ENCODE assay signal across 21 cellular contexts in genomic region chr12:28378749-28379148, GRCh38.
A peak's percentile ranks its signal among the peaks of the same experiment; 100 is the strongest.
DNase-seq lines count a peak whose midpoint lies in the region; ATAC-seq and TF ChIP-seq lines count a peak whose summit lies in the region.
"Had no signal": no experiment of that assay in that cellular context is flagged by ENCODE, and none has a peak within 500 bp of the region (broad histone marks: within the 10 kb centered on the region; RNA-seq: fewer than 3 reads in every experiment).

No MANE protein-coding gene starts in this region.

- no peaks in the 10 kb centered on the region for H3K36me3 ChIP-seq in breast epithelium
- no peaks in the 10 kb centered on the region for H3K36me3 ChIP-seq in fibroblast of lung (ENCODE audit: control insufficient read depth, insufficient read depth, low read length)
- H3K36me3 ChIP-seq in PC-9 (ENCODE audit: low read depth), result 0 out of 2 replicates have a peak, but pooled peaks cover 4% of the 10 kb centered on the region
- H3K36me3 ChIP-seq: esophagus squamous epithelium had no signal

- no peak for TF ChIP-seq POLR2A in breast epithelium (IDR thresholded peaks at IDR 0.05)

- H4K20me1 ChIP-seq in fibroblast of lung (ENCODE audit: control insufficient read depth, extremely low read depth, insufficient read depth, low read length) (no peaks in the 10 kb centered on the region), PC-9 (ENCODE audit: insufficient read depth) (no peaks in the 10 kb centered on the region)

- H3K9me3 ChIP-seq in breast epithelium (no peaks in the 10 kb centered on the region), fibroblast of lung (ENCODE audit: control insufficient read depth, insufficient read depth, low read depth, low read length) (no peaks in the 10 kb centered on the region), PC-9 (ENCODE audit: insufficient read depth, low read depth) (no peaks in the 10 kb centered on the region)
- H3K9me3 ChIP-seq: esophagus squamous epithelium had no signal

- intact Hi-C loops in MCF 10A (cut with micrococcal nuclease) (no loop called here), breast epithelium (cut with DNase I; ENCODE audit: low total_unique reads) (no loop called here), PC-9 (cut with micrococcal nuclease; ENCODE audit: unreplicated experiment) (loop anchor here (10.0 kb wide), 1 partner anchor 886 kb away; no protein-coding TSS in a partner anchor)

- H3K4me3 Mint-ChIP-seq in MCF 10A (ENCODE audit: unreplicated experiment), result no peak overlapping the region
- H3K4me3 Mint-ChIP-seq: activated CD4-positive, alpha-beta T cell treated with anti-CD3 and anti-CD28 coated beads, Interleukin-2, amount 10 ng/mL, durations not matched to agents 7 days and 5 days; natural killer cell treated with Interleukin-12 subunit alpha and Interleukin-12 subunit beta and Interleukin-15 and Interleukin-18, amount 100 ng/mL, for 72 hours; type B pancreatic cell had no signal

- H3K9me3 Mint-ChIP-seq in MCF 10A (ENCODE audit: unreplicated experiment), result no peaks in the 10 kb centered on the region
- H3K9me3 Mint-ChIP-seq: activated CD4-positive, alpha-beta T cell treated with anti-CD3 and anti-CD28 coated beads, Interleukin-2, amount 10 ng/mL, durations not matched to agents 7 days and 5 days; natural killer cell treated with Interleukin-12 subunit alpha and Interleukin-12 subunit beta and Interleukin-15 and Interleukin-18, amount 100 ng/mL, for 72 hours; type B pancreatic cell had no signal

- H3K4me1 Mint-ChIP-seq in MCF 10A (ENCODE audit: insufficient read depth, unreplicated experiment), result no peaks in the 10 kb centered on the region
- H3K4me1 Mint-ChIP-seq: activated CD4-positive, alpha-beta T cell treated with anti-CD3 and anti-CD28 coated beads, Interleukin-2, amount 10 ng/mL, durations not matched to agents 7 days and 5 days had no signal

- DNase-seq in MCF 10A (ENCODE audit: unreplicated experiment) (peak; percentile 17), breast epithelium (ENCODE audit: low spot score in 2 of 2) (no peak), OCI-M1 (lab: John Stamatoyannopoulos, UW) (peak; percentile 19), fibroblast of lung (ENCODE audit: low read depth in 2 of 2) (peak; percentile 11 to 96), PC-9 (no peak), NCI-H748 treated with DMSO at 0.1 percent for 48 hours (lab: John Stamatoyannopoulos, UW) (no peak)
- DNase-seq: activated CD4-positive, alpha-beta T cell treated with anti-CD3 and anti-CD28 coated beads, Interleukin-2, amount 10 ng/mL, durations not matched to agents 7 days and 5 days; activated T-cell treated with anti-CD3 and anti-CD28 coated beads, Interleukin-2, amount 50 U/mL, for 48 hours; amniotic stem cell; dermis blood vessel endothelial cell; esophagus squamous epithelium; GDM1; NCI-H2029 treated with DMSO at 0.1 percent for 48 hours; NCI-H774; stimulated activated CD4-positive, alpha-beta T cell treated with anti-CD3 and anti-CD28 coated beads, Interleukin-2, amount 100 ng/mL, for 48 hours; T-helper 2 cell had no signal

- H3F3A ChIP-seq in PC-9 (ENCODE audit: insufficient read depth, low read depth), result no peaks in the 10 kb centered on the region

- H3K27ac ChIP-seq in breast epithelium (no peak overlapping the region), fibroblast of lung (ENCODE audit: insufficient read depth, low read length) (no peak overlapping the region), PC-9 (no peak overlapping the region)
- H3K27ac ChIP-seq: esophagus squamous epithelium had no signal

- H2AFZ ChIP-seq in fibroblast of lung (ENCODE audit: low read length) (no peak overlapping the region), PC-9 (no peak overlapping the region)

- H3K79me2 ChIP-seq in fibroblast of lung (ENCODE audit: control insufficient read depth, insufficient read depth, low read length), result no peaks in the 10 kb centered on the region
- no peaks in the 10 kb centered on the region for H3K79me2 ChIP-seq in PC-9 (ENCODE audit: low read depth)

- CTCF ChIA-PET in MCF 10A (lab: Yijun Ruan, JAX), result interaction anchor here (0.6 kb wide), 1 partner anchor 27 kb away, joined by 3 read pairs; no protein-coding TSS in a partner anchor
- CTCF ChIA-PET in PC-9 (lab: Charles Lee), result no interaction called here

- no peak for TF ChIP-seq CTCF in MCF 10A (IDR thresholded peaks at IDR 0.05; ENCODE audit: unreplicated experiment)
- TF ChIP-seq CTCF in breast epithelium (IDR thresholded peaks at IDR 0.05), result no peak
- TF ChIP-seq CTCF in fibroblast of lung (conservative IDR thresholded peaks at IDR 0.05 in 1 of 2, IDR thresholded peaks at IDR 0.05 in 1 of 2; ENCODE audit: low read depth in 1 of 2, low read length in 2 of 2), result no peak
- TF ChIP-seq CTCF in PC-9 (conservative IDR thresholded peaks at IDR 0.05), result no peak

- ATAC-seq in HG02885 (IDR thresholded peaks at IDR 0.05; ENCODE audit: poor library complexity, unreplicated experiment) (no peak), GM21526 (IDR thresholded peaks at IDR 0.05; ENCODE audit: low FRiP score, unreplicated experiment) (no peak)
- ATAC-seq: natural killer cell treated with Interleukin-12 subunit alpha and Interleukin-12 subunit beta and Interleukin-15 and Interleukin-18, amount 100 ng/mL, for 72 hours had no signal

- H3K9ac ChIP-seq in fibroblast of lung (ENCODE audit: insufficient read depth, low read length), result no peak overlapping the region

- H3K4me3 ChIP-seq in breast epithelium (no peak overlapping the region), fibroblast of lung (replicated peaks in 1 of 4; ENCODE audit: control extremely low read depth in 1 of 4, insufficient read depth in 1 of 4, low read depth in 3 of 4, low read length in 4 of 4) (no peak overlapping the region), PC-9 (no peak overlapping the region)
- H3K4me3 ChIP-seq: esophagus squamous epithelium, lung had no signal

- no TSS peak for BruUV-seq in MCF 10A (replicated peaks; lab: Mats Ljungman, UMichigan)
- no TSS peak for BruUV-seq in PC-9 (replicated peaks; lab: Mats Ljungman, UMichigan)

- H3K4me2 ChIP-seq in fibroblast of lung (ENCODE audit: extremely low read depth, insufficient read depth, low read length), result no peak overlapping the region
- H3K4me2 ChIP-seq in PC-9, result no peak overlapping the region

- H3K27me3 ChIP-seq in breast epithelium (no peaks in the 10 kb centered on the region), fibroblast of lung (ENCODE audit: control insufficient read depth, insufficient read depth, low read length) (no peaks in the 10 kb centered on the region), PC-9 (ENCODE audit: insufficient read depth, low read depth) (no peaks in the 10 kb centered on the region)
- H3K27me3 ChIP-seq: esophagus squamous epithelium had no signal

- POLR2A ChIA-PET in MCF 10A (lab: Yijun Ruan, JAX) (no interaction called here), PC-9 (lab: Charles Lee; ENCODE audit: unreplicated experiment) (no interaction called here)

- H3K4me1 ChIP-seq in breast epithelium (no peaks in the 10 kb centered on the region), fibroblast of lung (ENCODE audit: control insufficient read depth, extremely low read depth, insufficient read depth, low read length) (no peaks in the 10 kb centered on the region), PC-9 (replicated peaks; ENCODE audit: insufficient read depth) (no peaks in the 10 kb centered on the region)
- H3K4me1 ChIP-seq: esophagus squamous epithelium had no signal

- H3K36me3 Mint-ChIP-seq in MCF 10A (ENCODE audit: insufficient read depth, unreplicated experiment), result no peaks in the 10 kb centered on the region

- no peaks in the 10 kb centered on the region for H3K9me2 ChIP-seq in PC-9 (ENCODE audit: insufficient read depth)

- no peaks in the 10 kb centered on the region for H3K27me3 Mint-ChIP-seq in MCF 10A (ENCODE audit: insufficient read depth, unreplicated experiment)
- H3K27me3 Mint-ChIP-seq: activated CD4-positive, alpha-beta T cell treated with anti-CD3 and anti-CD28 coated beads, Interleukin-2, amount 10 ng/mL, durations not matched to agents 7 days and 5 days; natural killer cell treated with Interleukin-12 subunit alpha and Interleukin-12 subunit beta and Interleukin-15 and Interleukin-18, amount 100 ng/mL, for 72 hours; type B pancreatic cell had no signal

- H3K27ac Mint-ChIP-seq in MCF 10A (ENCODE audit: low read depth, unreplicated experiment), result no peak overlapping the region
- H3K27ac Mint-ChIP-seq: activated CD4-positive, alpha-beta T cell treated with anti-CD3 and anti-CD28 coated beads, Interleukin-2, amount 10 ng/mL, durations not matched to agents 7 days and 5 days; natural killer cell treated with Interleukin-12 subunit alpha and Interleukin-12 subunit beta and Interleukin-15 and Interleukin-18, amount 100 ng/mL, for 72 hours; type B pancreatic cell had no signal

Comparison
In these comparisons a context has a peak if more than half of its experiments do, and no peak if none do; other contexts are left out.
1. DNase-seq: peak in MCF 10A (single experiment), OCI-M1 (single experiment) and fibroblast of lung (2 of 2); none in breast epithelium (0 of 2), PC-9 (0 of 2) and NCI-H748 treated with DMSO at 0.1 percent for 48 hours (single experiment).